ENCODE assay signal across 21 cellular contexts in genomic region chr1:75954594-75954993, GRCh38. TPM values are rescaled to one million over a fixed set of nuclear protein-coding genes. Genes with fewer than 3 reads are reported as not detected.
A peak's percentile ranks its signal among the peaks of the same experiment; 100 is the strongest.
DNase-seq lines count a peak whose midpoint lies in the region; ATAC-seq, FAIRE-seq and TF ChIP-seq lines count a peak whose summit lies in the region.
"Had no signal": no experiment of that assay in that cellular context is flagged by ENCODE, and none has a peak within 500 bp of the region (broad histone marks: within the 10 kb centered on the region; RNA-seq: fewer than 3 reads in every experiment).

No MANE protein-coding gene starts in this region.

- H3K36me3 ChIP-seq in PC-9 (ENCODE audit: low read depth) (no peaks in the 10 kb centered on the region), mucosa of descending colon (ENCODE audit: low read depth) (no peaks in the 10 kb centered on the region), HAP-1 (replicated peaks) (no peaks in the 10 kb centered on the region)
- H3K36me3 ChIP-seq: BLaER1 had no signal

- 0 out of 2 replicates have a peak overlapping the region, but pooled peaks have one; percentile 3 for H3K4me2 ChIP-seq in PC-9
- H3K4me2 ChIP-seq: BLaER1 had no signal

- no peaks in the 10 kb centered on the region for H3K79me2 ChIP-seq in PC-9 (ENCODE audit: low read depth)

- TF ChIP-seq POLR2A in lower leg skin (IDR thresholded peaks at IDR 0.05): no peak
- TF ChIP-seq POLR2A in GM12891 (IDR thresholded peaks at IDR 0.05; ENCODE audit: low read depth, low read length): no peak

- H3K27ac Mint-ChIP-seq in activated T-helper 1 cell treated with anti-CD3 and anti-CD28 coated beads, Interleukin-12 subunit alpha, Interleukin-12 subunit beta, Interleukin-2, Interleukin-4 antibody, amounts not matched to agents 30 ng/mL and 10 ng/mL and 1 ng/mL, durations not matched to agents 14 hours and 24 hours and 36 hours: no peak overlapping the region
- H3K27ac Mint-ChIP-seq: activated CD4-positive, alpha-beta T cell treated with anti-CD3 and anti-CD28 coated beads, Interleukin-2, amount 10 ng/mL, durations not matched to agents 24 days and 14 days; activated naive CD4-positive, alpha-beta T cell treated with anti-CD3 and anti-CD28 coated beads, Interleukin-2, amount 10 ng/mL, durations not matched to agents 7 days and 5 days; brain; nephron progenitor cell had no signal

- no peak for FAIRE-seq in GM12891 (lab: Jason Lieb, UNC)

- H3K36me3 Mint-ChIP-seq in activated T-helper 1 cell treated with anti-CD3 and anti-CD28 coated beads, Interleukin-12 subunit alpha, Interleukin-12 subunit beta, Interleukin-2, Interleukin-4 antibody, amounts not matched to agents 30 ng/mL and 10 ng/mL and 1 ng/mL, durations not matched to agents 14 hours and 24 hours and 36 hours (ENCODE audit: low read depth): no peaks in the 10 kb centered on the region
- H3K36me3 Mint-ChIP-seq: activated naive CD4-positive, alpha-beta T cell treated with anti-CD3 and anti-CD28 coated beads, Interleukin-2, amount 10 ng/mL, durations not matched to agents 7 days and 5 days; brain had no signal

- BruUV-seq in PC-9 (replicated peaks; lab: Mats Ljungman, UMichigan): no TSS peak

- no peaks in the 10 kb centered on the region for H3K4me1 Mint-ChIP-seq in activated T-helper 1 cell treated with anti-CD3 and anti-CD28 coated beads, Interleukin-12 subunit alpha, Interleukin-12 subunit beta, Interleukin-2, Interleukin-4 antibody, amounts not matched to agents 30 ng/mL and 10 ng/mL and 1 ng/mL, durations not matched to agents 14 hours and 24 hours and 36 hours (ENCODE audit: low read depth)
- H3K4me1 Mint-ChIP-seq: activated CD4-positive, alpha-beta T cell treated with anti-CD3 and anti-CD28 coated beads, Interleukin-2, amount 10 ng/mL, durations not matched to agents 24 days and 14 days; activated naive CD4-positive, alpha-beta T cell treated with anti-CD3 and anti-CD28 coated beads, Interleukin-2, amount 10 ng/mL, durations not matched to agents 7 days and 5 days; brain; nephron progenitor cell had no signal

- TF ChIP-seq CTCF in PC-9 (conservative IDR thresholded peaks at IDR 0.05): no peak
- TF ChIP-seq CTCF in cardiac fibroblast (IDR thresholded peaks at IDR 0.05; ENCODE audit: low read depth, low read length): no peak
- no peak for TF ChIP-seq CTCF in mucosa of descending colon (IDR thresholded peaks at IDR 0.05)
- TF ChIP-seq CTCF in lower leg skin (IDR thresholded peaks at IDR 0.05): no peak

- peak overlapping the region; percentile 56 for H3K27ac ChIP-seq in PC-9
- H3K27ac ChIP-seq: BLaER1 had no signal

- H4K20me1 ChIP-seq in PC-9 (ENCODE audit: insufficient read depth): no peaks in the 10 kb centered on the region
- H4K20me1 ChIP-seq: BLaER1 had no signal

- H3K9me3 ChIP-seq in PC-9 (ENCODE audit: insufficient read depth, low read depth): peaks cover 3% of the 10 kb centered on the region; the same call in 1 of the 2 replicates
- H3K9me3 ChIP-seq in mucosa of descending colon: no peaks in the 10 kb centered on the region
- H3K9me3 ChIP-seq in HAP-1: no peaks in the 10 kb centered on the region
- H3K9me3 ChIP-seq: BLaER1 had no signal

- H3K4me1 ChIP-seq in PC-9 (replicated peaks; ENCODE audit: insufficient read depth) (peaks cover 12% of the 10 kb centered on the region), mucosa of descending colon (ENCODE audit: low read depth) (no peaks in the 10 kb centered on the region), HAP-1 (no peaks in the 10 kb centered on the region)
- H3K4me1 ChIP-seq: BLaER1 had no signal

- H3K4me3 ChIP-seq in PC-9: no peak overlapping the region
- no peak overlapping the region for H3K4me3 ChIP-seq in cardiac fibroblast (replicated peaks in 1 of 2; ENCODE audit: low read depth in 2 of 2, low read length in 2 of 2)
- no peak overlapping the region for H3K4me3 ChIP-seq in mucosa of descending colon
- no peak overlapping the region for H3K4me3 ChIP-seq in lower leg skin (ENCODE audit: low read depth, poor library complexity, severe bottlenecking)
- no peak overlapping the region for H3K4me3 ChIP-seq in HAP-1
- H3K4me3 ChIP-seq: BLaER1 had no signal

- intact Hi-C loops in PC-9 (cut with micrococcal nuclease; ENCODE audit: unreplicated experiment) (no loop called here), mucosa of descending colon (cut with DNase I, micrococcal nuclease) (no loop called here), lower leg skin (cut with DNase I; ENCODE audit: low total_unique reads) (no loop called here)
- intact Hi-C loops in activated T-helper 1 cell treated with anti-CD3 and anti-CD28 coated beads, Interleukin-12 subunit alpha, Interleukin-12 subunit beta, Interleukin-2, Interleukin-4 antibody, amounts not matched to agents 30 ng/mL and 10 ng/mL and 1 ng/mL, durations not matched to agents 14 hours and 24 hours and 36 hours (cut with micrococcal nuclease): no loop called here

- H3K27me3 ChIP-seq in PC-9 (ENCODE audit: insufficient read depth, low read depth) (no peaks in the 10 kb centered on the region), HAP-1 (ENCODE audit: low read depth) (0 out of 2 replicates have a peak, but pooled peaks cover 2% of the 10 kb centered on the region)
- H3K27me3 ChIP-seq: BLaER1 had no signal

- peak; percentile 33 for ATAC-seq in mucosa of descending colon

- CTCF ChIA-PET in PC-9 (lab: Charles Lee): no interaction called here

- H3K4me3 Mint-ChIP-seq in activated T-helper 1 cell treated with anti-CD3 and anti-CD28 coated beads, Interleukin-12 subunit alpha, Interleukin-12 subunit beta, Interleukin-2, Interleukin-4 antibody, amounts not matched to agents 30 ng/mL and 10 ng/mL and 1 ng/mL, durations not matched to agents 14 hours and 24 hours and 36 hours: no peak overlapping the region
- H3K4me3 Mint-ChIP-seq: activated CD4-positive, alpha-beta T cell treated with anti-CD3 and anti-CD28 coated beads, Interleukin-2, amount 10 ng/mL, durations not matched to agents 24 days and 14 days; activated naive CD4-positive, alpha-beta T cell treated with anti-CD3 and anti-CD28 coated beads, Interleukin-2, amount 10 ng/mL, durations not matched to agents 7 days and 5 days; brain; nephron progenitor cell had no signal

- in situ Hi-C loops in HAP-1 (cut with MboI; ENCODE audit: low sequenced_read_pairs): no loop called here

- no peaks in the 10 kb centered on the region for H3K9me3 Mint-ChIP-seq in activated T-helper 1 cell treated with anti-CD3 and anti-CD28 coated beads, Interleukin-12 subunit alpha, Interleukin-12 subunit beta, Interleukin-2, Interleukin-4 antibody, amounts not matched to agents 30 ng/mL and 10 ng/mL and 1 ng/mL, durations not matched to agents 14 hours and 24 hours and 36 hours
- H3K9me3 Mint-ChIP-seq: activated CD4-positive, alpha-beta T cell treated with anti-CD3 and anti-CD28 coated beads, Interleukin-2, amount 10 ng/mL, durations not matched to agents 24 days and 14 days; activated naive CD4-positive, alpha-beta T cell treated with anti-CD3 and anti-CD28 coated beads, Interleukin-2, amount 10 ng/mL, durations not matched to agents 7 days and 5 days; brain; nephron progenitor cell had no signal

- H3K27me3 Mint-ChIP-seq in activated T-helper 1 cell treated with anti-CD3 and anti-CD28 coated beads, Interleukin-12 subunit alpha, Interleukin-12 subunit beta, Interleukin-2, Interleukin-4 antibody, amounts not matched to agents 30 ng/mL and 10 ng/mL and 1 ng/mL, durations not matched to agents 14 hours and 24 hours and 36 hours (ENCODE audit: insufficient read depth): no peaks in the 10 kb centered on the region
- H3K27me3 Mint-ChIP-seq: activated CD4-positive, alpha-beta T cell treated with anti-CD3 and anti-CD28 coated beads, Interleukin-2, amount 10 ng/mL, durations not matched to agents 24 days and 14 days; activated naive CD4-positive, alpha-beta T cell treated with anti-CD3 and anti-CD28 coated beads, Interleukin-2, amount 10 ng/mL, durations not matched to agents 7 days and 5 days; brain had no signal

- POLR2A ChIA-PET in PC-9 (lab: Charles Lee; ENCODE audit: unreplicated experiment): no interaction called here

- no peak overlapping the region for H2AFZ ChIP-seq in PC-9

- no peaks in the 10 kb centered on the region for H3K9me2 ChIP-seq in PC-9 (ENCODE audit: insufficient read depth)

- DNase-seq in ELR (ENCODE audit: low read depth) (peak; percentile 57), PC-9 (peak in 1 of 2 experiments; percentile 76), cardiac fibroblast (ENCODE audit: low read depth in 2 of 2) (peak; percentile 6 to 24), mucosa of descending colon (no peak), lower leg skin (ENCODE audit: low spot score in 2 of 2) (no peak), GM12891 (ENCODE audit: insufficient read length, low spot score) (no peak), HAP-1 (ENCODE audit: low spot score in 2 of 2) (no peak)
- no peak for DNase-seq in activated T-helper 1 cell treated with anti-CD3 and anti-CD28 coated beads, Interleukin-12 subunit alpha, Interleukin-12 subunit beta, Interleukin-2, Interleukin-4 antibody, amounts not matched to agents 30 ng/mL and 10 ng/mL and 1 ng/mL, durations not matched to agents 14 hours and 24 hours and 36 hours (ENCODE audit: low spot score)
- DNase-seq: activated CD4-positive, alpha-beta T cell treated with anti-CD3 and anti-CD28 coated beads, Interleukin-2, amount 10 ng/mL, durations not matched to agents 24 days and 14 days; activated naive CD4-positive, alpha-beta T cell treated with anti-CD3 and anti-CD28 coated beads, Interleukin-2, amount 10 ng/mL, durations not matched to agents 7 days and 5 days; activated T-cell treated with anti-CD3 and anti-CD28 coated beads for 4 hours; DMS79 treated with DMSO at 0.1 percent for 48 hours; effector CD4-positive, alpha-beta T cell; mesenchymal stem cell; NCI-H82; nephron progenitor cell; SHP77 treated with DMSO at 0.1 percent for 48 hours; T1000 had no signal

- H3F3A ChIP-seq in PC-9 (ENCODE audit: insufficient read depth, low read depth): no peaks in the 10 kb centered on the region

TF ChIP-seq in GM12891, 5 proteins besides CTCF, POLR2A, EP300 and RAD21:
- no peak for TF ChIP-seq PAX5 (IDR thresholded peaks at IDR 0.05; ENCODE audit: insufficient read depth, low read length, severe bottlenecking)
- no peak for TF ChIP-seq SPI1 (IDR thresholded peaks at IDR 0.05; ENCODE audit: low read depth, low read length)
- TF ChIP-seq POLR2AphosphoS5 (IDR thresholded peaks at IDR 0.05; ENCODE audit: low read depth, low read length): no peak
- TF ChIP-seq POU2F2 (IDR thresholded peaks at IDR 0.05; ENCODE audit: low read depth, low read length): no peak
- TF ChIP-seq TAF1 (IDR thresholded peaks at IDR 0.05; ENCODE audit: low read depth, low read length): no peak

RNA-seq across cellular contexts. Expression of gene ASB17, which starts 22.4 kb away (rescaled TPM):
- total RNA-seq in PC-9 (2021) (not detected in 2 replicates), mucosa of descending colon (not detected), lower leg skin (not detected)
- total RNA-seq in activated T-helper 1 cell treated with anti-CD3 and anti-CD28 coated beads, Interleukin-12 subunit alpha, Interleukin-12 subunit beta, Interleukin-2, Interleukin-4 antibody, amounts not matched to agents 30 ng/mL and 10 ng/mL and 1 ng/mL, durations not matched to agents 14 hours and 24 hours and 36 hours: not detected in 2 replicates
- polyA plus RNA-seq in GM12891 (2012; ENCODE audit: low read depth, missing spikeins): not detected
- total RNA-seq: activated CD4-positive, alpha-beta T cell treated with anti-CD3 and anti-CD28 coated beads, Interleukin-2, amount 10 ng/mL, durations not matched to agents 24 days and 14 days; subcutaneous adipose tissue had no signal

Comparison
In these comparisons a context has a peak if more than half of its experiments do, and no peak if none do; other contexts are left out.
1. DNase-seq: peak in ELR (single experiment) and cardiac fibroblast (2 of 2); none in mucosa of descending colon (0 of 3), lower leg skin (0 of 2), activated T-helper 1 cell treated with anti-CD3 and anti-CD28 coated beads, Interleukin-12 subunit alpha, Interleukin-12 subunit beta, Interleukin-2, Interleukin-4 antibody, amounts not matched to agents 30 ng/mL and 10 ng/mL and 1 ng/mL, durations not matched to agents 14 hours and 24 hours and 36 hours (single experiment), GM12891 (single experiment) and HAP-1 (0 of 2).